1 cellular context compared by ENCODE assay signal in the genomic region with DNA sequence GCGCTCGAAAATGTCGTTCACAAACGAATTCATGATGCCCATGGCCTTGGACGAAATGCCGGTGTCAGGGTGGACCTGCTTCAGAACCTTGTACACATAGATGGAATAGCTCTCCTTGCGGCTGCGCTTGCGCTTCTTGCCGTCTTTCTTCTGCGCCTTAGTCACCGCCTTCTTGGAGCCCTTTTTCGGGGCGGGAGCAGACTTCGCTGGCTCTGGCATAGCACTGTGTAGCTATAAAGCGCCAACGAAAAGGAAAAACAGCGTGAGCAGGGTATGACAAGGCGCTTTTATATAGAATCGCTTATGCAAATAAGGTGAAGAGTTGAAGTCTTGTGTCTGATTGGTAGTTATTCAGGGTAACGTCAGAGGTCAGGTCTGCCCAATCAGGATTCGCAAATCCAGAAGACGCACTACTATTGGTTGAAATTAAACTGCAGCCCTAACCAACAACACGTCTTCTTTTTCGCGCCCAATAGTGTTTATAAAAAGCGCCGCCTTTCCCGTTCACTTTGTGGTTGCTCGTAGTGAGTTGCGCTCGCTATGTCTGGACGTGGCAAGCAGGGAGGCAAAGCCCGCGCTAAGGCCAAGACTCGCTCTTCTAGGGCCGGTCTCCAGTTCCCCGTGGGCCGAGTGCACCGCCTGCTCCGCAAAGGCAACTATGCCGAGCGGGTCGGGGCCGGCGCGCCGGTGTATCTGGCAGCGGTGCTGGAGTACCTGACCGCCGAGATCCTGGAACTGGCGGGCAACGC.
TF ChIP-seq lines count a peak whose summit lies in the region.

No MANE protein-coding gene starts in this region.

TF ChIP-seq in HepG2, 621 proteins besides CTCF, POLR2A, EP300 and RAD21 (continued from another document and continues in another):
- TF ChIP-seq, protein P1, sequence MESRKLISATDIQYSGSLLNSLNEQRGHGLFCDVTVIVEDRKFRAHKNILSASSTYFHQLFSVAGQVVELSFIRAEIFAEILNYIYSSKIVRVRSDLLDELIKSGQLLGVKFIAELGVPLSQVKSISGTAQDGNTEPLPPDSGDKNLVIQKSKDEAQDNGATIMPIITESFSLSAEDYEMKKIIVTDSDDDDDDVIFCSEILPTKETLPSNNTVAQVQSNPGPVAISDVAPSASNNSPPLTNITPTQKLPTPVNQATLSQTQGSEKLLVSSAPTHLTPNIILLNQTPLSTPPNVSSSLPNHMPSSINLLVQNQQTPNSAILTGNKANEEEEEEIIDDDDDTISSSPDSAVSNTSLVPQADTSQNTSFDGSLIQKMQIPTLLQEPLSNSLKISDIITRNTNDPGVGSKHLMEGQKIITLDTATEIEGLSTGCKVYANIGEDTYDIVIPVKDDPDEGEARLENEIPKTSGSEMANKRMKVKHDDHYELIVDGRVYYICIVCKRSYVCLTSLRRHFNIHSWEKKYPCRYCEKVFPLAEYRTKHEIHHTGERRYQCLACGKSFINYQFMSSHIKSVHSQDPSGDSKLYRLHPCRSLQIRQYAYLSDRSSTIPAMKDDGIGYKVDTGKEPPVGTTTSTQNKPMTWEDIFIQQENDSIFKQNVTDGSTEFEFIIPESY (CRISPR knock-in tag; IDR thresholded peaks at IDR 0.05) = no peak
- 0 out of 2 replicates have a peak, but pooled peaks have one; percentile 34 for TF ChIP-seq ZNF737 (CRISPR knock-in tag; IDR thresholded peaks at IDR 0.05; ENCODE audit: borderline replicate concordance)
- TF ChIP-seq ZSCAN9 (CRISPR knock-in tag; IDR thresholded peaks at IDR 0.05; ENCODE audit: borderline replicate concordance) = no peak
- TF ChIP-seq ZNF703 (CRISPR knock-in tag; IDR thresholded peaks at IDR 0.05; ENCODE audit: borderline replicate concordance) = no peak
- TF ChIP-seq, protein P2, sequence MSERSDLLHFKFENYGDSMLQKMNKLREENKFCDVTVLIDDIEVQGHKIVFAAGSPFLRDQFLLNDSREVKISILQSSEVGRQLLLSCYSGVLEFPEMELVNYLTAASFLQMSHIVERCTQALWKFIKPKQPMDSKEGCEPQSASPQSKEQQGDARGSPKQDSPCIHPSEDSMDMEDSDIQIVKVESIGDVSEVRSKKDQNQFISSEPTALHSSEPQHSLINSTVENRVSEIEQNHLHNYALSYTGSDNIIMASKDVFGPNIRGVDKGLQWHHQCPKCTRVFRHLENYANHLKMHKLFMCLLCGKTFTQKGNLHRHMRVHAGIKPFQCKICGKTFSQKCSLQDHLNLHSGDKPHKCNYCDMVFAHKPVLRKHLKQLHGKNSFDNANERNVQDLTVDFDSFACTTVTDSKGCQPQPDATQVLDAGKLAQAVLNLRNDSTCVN (CRISPR knock-in tag; IDR thresholded peaks at IDR 0.05; ENCODE audit: borderline replicate concordance) = peak; percentile 25; the same call in 1 of the 2 replicates
- no peak for TF ChIP-seq ATF7 (IDR thresholded peaks at IDR 0.05)
- TF ChIP-seq ATF7 (CRISPR knock-in tag; IDR thresholded peaks at IDR 0.05) = no peak
- TF ChIP-seq MEIS1 (CRISPR knock-in tag; IDR thresholded peaks at IDR 0.05; ENCODE audit: borderline replicate concordance) = no peak
- no peak for TF ChIP-seq ZFP82 (CRISPR knock-in tag; IDR thresholded peaks at IDR 0.05; ENCODE audit: borderline replicate concordance)
- TF ChIP-seq, protein P3, sequence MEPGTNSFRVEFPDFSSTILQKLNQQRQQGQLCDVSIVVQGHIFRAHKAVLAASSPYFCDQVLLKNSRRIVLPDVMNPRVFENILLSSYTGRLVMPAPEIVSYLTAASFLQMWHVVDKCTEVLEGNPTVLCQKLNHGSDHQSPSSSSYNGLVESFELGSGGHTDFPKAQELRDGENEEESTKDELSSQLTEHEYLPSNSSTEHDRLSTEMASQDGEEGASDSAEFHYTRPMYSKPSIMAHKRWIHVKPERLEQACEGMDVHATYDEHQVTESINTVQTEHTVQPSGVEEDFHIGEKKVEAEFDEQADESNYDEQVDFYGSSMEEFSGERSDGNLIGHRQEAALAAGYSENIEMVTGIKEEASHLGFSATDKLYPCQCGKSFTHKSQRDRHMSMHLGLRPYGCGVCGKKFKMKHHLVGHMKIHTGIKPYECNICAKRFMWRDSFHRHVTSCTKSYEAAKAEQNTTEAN (CRISPR knock-in tag; conservative IDR thresholded peaks at IDR 0.05) = no peak
- TF ChIP-seq AGO1 (IDR thresholded peaks at IDR 0.05; ENCODE audit: low read depth, low read length, poor library complexity, severe bottlenecking) = no peak
- no peak for TF ChIP-seq ZNF747 (CRISPR knock-in tag; IDR thresholded peaks at IDR 0.05; ENCODE audit: borderline replicate concordance)
- no peak for TF ChIP-seq ZIK1 (CRISPR knock-in tag; IDR thresholded peaks at IDR 0.05; ENCODE audit: borderline replicate concordance, low read depth)
- no peak for TF ChIP-seq FOXA1 (IDR thresholded peaks at IDR 0.05)
- no peak for TF ChIP-seq FOXA1 (CRISPR knock-in tag; IDR thresholded peaks at IDR 0.05)
- TF ChIP-seq, protein P4, sequence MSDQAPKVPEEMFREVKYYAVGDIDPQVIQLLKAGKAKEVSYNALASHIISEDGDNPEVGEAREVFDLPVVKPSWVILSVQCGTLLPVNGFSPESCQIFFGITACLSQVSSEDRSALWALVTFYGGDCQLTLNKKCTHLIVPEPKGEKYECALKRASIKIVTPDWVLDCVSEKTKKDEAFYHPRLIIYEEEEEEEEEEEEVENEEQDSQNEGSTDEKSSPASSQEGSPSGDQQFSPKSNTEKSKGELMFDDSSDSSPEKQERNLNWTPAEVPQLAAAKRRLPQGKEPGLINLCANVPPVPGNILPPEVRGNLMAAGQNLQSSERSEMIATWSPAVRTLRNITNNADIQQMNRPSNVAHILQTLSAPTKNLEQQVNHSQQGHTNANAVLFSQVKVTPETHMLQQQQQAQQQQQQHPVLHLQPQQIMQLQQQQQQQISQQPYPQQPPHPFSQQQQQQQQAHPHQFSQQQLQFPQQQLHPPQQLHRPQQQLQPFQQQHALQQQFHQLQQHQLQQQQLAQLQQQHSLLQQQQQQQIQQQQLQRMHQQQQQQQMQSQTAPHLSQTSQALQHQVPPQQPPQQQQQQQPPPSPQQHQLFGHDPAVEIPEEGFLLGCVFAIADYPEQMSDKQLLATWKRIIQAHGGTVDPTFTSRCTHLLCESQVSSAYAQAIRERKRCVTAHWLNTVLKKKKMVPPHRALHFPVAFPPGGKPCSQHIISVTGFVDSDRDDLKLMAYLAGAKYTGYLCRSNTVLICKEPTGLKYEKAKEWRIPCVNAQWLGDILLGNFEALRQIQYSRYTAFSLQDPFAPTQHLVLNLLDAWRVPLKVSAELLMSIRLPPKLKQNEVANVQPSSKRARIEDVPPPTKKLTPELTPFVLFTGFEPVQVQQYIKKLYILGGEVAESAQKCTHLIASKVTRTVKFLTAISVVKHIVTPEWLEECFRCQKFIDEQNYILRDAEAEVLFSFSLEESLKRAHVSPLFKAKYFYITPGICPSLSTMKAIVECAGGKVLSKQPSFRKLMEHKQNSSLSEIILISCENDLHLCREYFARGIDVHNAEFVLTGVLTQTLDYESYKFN (CRISPR knock-in tag; conservative IDR thresholded peaks at IDR 0.05) = no peak
- no peak for TF ChIP-seq CENPT (CRISPR knock-in tag; IDR thresholded peaks at IDR 0.05; ENCODE audit: low read depth)
- TF ChIP-seq YEATS2 (CRISPR knock-in tag; IDR thresholded peaks at IDR 0.05; ENCODE audit: borderline replicate concordance) = no peak
- TF ChIP-seq FOXC1 (CRISPR knock-in tag; IDR thresholded peaks at IDR 0.05; ENCODE audit: borderline replicate concordance) = no peak
- TF ChIP-seq, protein P5, sequence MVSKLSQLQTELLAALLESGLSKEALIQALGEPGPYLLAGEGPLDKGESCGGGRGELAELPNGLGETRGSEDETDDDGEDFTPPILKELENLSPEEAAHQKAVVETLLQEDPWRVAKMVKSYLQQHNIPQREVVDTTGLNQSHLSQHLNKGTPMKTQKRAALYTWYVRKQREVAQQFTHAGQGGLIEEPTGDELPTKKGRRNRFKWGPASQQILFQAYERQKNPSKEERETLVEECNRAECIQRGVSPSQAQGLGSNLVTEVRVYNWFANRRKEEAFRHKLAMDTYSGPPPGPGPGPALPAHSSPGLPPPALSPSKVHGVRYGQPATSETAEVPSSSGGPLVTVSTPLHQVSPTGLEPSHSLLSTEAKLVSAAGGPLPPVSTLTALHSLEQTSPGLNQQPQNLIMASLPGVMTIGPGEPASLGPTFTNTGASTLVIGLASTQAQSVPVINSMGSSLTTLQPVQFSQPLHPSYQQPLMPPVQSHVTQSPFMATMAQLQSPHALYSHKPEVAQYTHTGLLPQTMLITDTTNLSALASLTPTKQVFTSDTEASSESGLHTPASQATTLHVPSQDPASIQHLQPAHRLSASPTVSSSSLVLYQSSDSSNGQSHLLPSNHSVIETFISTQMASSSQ (IDR thresholded peaks at IDR 0.05; ENCODE audit: low read depth) = no peak
- TF ChIP-seq, protein P5 (CRISPR knock-in tag; IDR thresholded peaks at IDR 0.05; ENCODE audit: borderline replicate concordance) = no peak
- TF ChIP-seq, protein P6, sequence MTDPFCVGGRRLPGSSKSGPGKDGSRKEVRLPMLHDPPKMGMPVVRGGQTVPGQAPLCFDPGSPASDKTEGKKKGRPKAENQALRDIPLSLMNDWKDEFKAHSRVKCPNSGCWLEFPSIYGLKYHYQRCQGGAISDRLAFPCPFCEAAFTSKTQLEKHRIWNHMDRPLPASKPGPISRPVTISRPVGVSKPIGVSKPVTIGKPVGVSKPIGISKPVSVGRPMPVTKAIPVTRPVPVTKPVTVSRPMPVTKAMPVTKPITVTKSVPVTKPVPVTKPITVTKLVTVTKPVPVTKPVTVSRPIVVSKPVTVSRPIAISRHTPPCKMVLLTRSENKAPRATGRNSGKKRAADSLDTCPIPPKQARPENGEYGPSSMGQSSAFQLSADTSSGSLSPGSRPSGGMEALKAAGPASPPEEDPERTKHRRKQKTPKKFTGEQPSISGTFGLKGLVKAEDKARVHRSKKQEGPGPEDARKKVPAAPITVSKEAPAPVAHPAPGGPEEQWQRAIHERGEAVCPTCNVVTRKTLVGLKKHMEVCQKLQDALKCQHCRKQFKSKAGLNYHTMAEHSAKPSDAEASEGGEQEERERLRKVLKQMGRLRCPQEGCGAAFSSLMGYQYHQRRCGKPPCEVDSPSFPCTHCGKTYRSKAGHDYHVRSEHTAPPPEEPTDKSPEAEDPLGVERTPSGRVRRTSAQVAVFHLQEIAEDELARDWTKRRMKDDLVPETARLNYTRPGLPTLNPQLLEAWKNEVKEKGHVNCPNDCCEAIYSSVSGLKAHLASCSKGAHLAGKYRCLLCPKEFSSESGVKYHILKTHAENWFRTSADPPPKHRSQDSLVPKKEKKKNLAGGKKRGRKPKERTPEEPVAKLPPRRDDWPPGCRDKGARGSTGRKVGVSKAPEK (CRISPR knock-in tag; IDR thresholded peaks at IDR 0.05; ENCODE audit: borderline replicate concordance) = no peak; the same call in 1 of the 2 replicates
- TF ChIP-seq SATB2 (CRISPR knock-in tag; IDR thresholded peaks at IDR 0.05) = no peak
- no peak for TF ChIP-seq RFX3 (CRISPR knock-in tag; IDR thresholded peaks at IDR 0.05)
- TF ChIP-seq, protein P7, sequence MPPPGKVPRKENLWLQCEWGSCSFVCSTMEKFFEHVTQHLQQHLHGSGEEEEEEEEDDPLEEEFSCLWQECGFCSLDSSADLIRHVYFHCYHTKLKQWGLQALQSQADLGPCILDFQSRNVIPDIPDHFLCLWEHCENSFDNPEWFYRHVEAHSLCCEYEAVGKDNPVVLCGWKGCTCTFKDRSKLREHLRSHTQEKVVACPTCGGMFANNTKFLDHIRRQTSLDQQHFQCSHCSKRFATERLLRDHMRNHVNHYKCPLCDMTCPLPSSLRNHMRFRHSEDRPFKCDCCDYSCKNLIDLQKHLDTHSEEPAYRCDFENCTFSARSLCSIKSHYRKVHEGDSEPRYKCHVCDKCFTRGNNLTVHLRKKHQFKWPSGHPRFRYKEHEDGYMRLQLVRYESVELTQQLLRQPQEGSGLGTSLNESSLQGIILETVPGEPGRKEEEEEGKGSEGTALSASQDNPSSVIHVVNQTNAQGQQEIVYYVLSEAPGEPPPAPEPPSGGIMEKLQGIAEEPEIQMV (CRISPR knock-in tag; IDR thresholded peaks at IDR 0.05; ENCODE audit: low read depth) = no peak
- TF ChIP-seq POLR2G (IDR thresholded peaks at IDR 0.05; ENCODE audit: low read depth, low read length) = peak; percentile 96
- TF ChIP-seq, protein P8, sequence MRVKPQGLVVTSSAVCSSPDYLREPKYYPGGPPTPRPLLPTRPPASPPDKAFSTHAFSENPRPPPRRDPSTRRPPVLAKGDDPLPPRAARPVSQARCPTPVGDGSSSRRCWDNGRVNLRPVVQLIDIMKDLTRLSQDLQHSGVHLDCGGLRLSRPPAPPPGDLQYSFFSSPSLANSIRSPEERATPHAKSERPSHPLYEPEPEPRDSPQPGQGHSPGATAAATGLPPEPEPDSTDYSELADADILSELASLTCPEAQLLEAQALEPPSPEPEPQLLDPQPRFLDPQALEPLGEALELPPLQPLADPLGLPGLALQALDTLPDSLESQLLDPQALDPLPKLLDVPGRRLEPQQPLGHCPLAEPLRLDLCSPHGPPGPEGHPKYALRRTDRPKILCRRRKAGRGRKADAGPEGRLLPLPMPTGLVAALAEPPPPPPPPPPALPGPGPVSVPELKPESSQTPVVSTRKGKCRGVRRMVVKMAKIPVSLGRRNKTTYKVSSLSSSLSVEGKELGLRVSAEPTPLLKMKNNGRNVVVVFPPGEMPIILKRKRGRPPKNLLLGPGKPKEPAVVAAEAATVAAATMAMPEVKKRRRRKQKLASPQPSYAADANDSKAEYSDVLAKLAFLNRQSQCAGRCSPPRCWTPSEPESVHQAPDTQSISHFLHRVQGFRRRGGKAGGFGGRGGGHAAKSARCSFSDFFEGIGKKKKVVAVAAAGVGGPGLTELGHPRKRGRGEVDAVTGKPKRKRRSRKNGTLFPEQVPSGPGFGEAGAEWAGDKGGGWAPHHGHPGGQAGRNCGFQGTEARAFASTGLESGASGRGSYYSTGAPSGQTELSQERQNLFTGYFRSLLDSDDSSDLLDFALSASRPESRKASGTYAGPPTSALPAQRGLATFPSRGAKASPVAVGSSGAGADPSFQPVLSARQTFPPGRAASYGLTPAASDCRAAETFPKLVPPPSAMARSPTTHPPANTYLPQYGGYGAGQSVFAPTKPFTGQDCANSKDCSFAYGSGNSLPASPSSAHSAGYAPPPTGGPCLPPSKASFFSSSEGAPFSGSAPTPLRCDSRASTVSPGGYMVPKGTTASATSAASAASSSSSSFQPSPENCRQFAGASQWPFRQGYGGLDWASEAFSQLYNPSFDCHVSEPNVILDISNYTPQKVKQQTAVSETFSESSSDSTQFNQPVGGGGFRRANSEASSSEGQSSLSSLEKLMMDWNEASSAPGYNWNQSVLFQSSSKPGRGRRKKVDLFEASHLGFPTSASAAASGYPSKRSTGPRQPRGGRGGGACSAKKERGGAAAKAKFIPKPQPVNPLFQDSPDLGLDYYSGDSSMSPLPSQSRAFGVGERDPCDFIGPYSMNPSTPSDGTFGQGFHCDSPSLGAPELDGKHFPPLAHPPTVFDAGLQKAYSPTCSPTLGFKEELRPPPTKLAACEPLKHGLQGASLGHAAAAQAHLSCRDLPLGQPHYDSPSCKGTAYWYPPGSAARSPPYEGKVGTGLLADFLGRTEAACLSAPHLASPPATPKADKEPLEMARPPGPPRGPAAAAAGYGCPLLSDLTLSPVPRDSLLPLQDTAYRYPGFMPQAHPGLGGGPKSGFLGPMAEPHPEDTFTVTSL (CRISPR knock-in tag; IDR thresholded peaks at IDR 0.05; ENCODE audit: borderline replicate concordance) = no peak; the same call in 1 of the 2 replicates
- TF ChIP-seq POGZ (CRISPR knock-in tag; IDR thresholded peaks at IDR 0.05) = peak; percentile 66; the same call in 1 of the 2 replicates
